ENCODE assay signal across 9 cellular contexts in genomic region chr17:41667280-41668008, GRCh38. TPM values are rescaled to one million over a fixed set of nuclear protein-coding genes. Genes with fewer than 3 reads are reported as not detected.
A peak's percentile ranks its signal among the peaks of the same experiment; 100 is the strongest.
DNase-seq lines count a peak whose midpoint lies in the region; ATAC-seq and TF ChIP-seq lines count a peak whose summit lies in the region.
"Had no signal": no experiment of that assay in that cellular context is flagged by ENCODE, and none has a peak within 500 bp of the region (broad histone marks: within the 10 kb centered on the region; RNA-seq: fewer than 3 reads in every experiment).

No MANE protein-coding gene starts in this region.

- no peak for DNase-seq in activated CD8-positive, alpha-beta memory T cell treated with anti-CD3 and anti-CD28 coated beads, Interleukin-2, amount 10 ng/mL, durations not matched to agents 7 days and 5 days
- no peak for DNase-seq in activated CD8-positive, alpha-beta memory T cell treated with anti-CD3 and anti-CD28 coated beads for 24 hours
- DNase-seq in SK-N-MC (ENCODE audit: low read depth, low spot score) (no peak), substantia nigra (lab: John Stamatoyannopoulos, UW) (peak in 1 of 49 donors; percentile 35), NCI-H446 treated with DMSO at 0.1 percent for 48 hours (lab: John Stamatoyannopoulos, UW) (no peak)

- no peak for TF ChIP-seq POLR2A in gastroesophageal sphincter (IDR thresholded peaks at IDR 0.05)

- peak overlapping the region; percentile 13 for H3K9ac ChIP-seq in SK-N-MC (ENCODE audit: insufficient read length)

- peaks cover 53% of the 10 kb centered on the region for H3K4me1 Mint-ChIP-seq in activated CD8-positive, alpha-beta memory T cell treated with anti-CD3 and anti-CD28 coated beads, Interleukin-2, amount 10 ng/mL, durations not matched to agents 7 days and 5 days

- no peaks in the 10 kb centered on the region for H3K9me3 Mint-ChIP-seq in activated CD8-positive, alpha-beta memory T cell treated with anti-CD3 and anti-CD28 coated beads, Interleukin-2, amount 10 ng/mL, durations not matched to agents 7 days and 5 days (ENCODE audit: low read depth)

- H3K4me3 ChIP-seq in SK-N-MC, result peak overlapping the region; percentile 75
- peak overlapping the region in 1 of 2 donors; percentile 56 for H3K4me3 ChIP-seq in gastroesophageal sphincter

- no peak for ATAC-seq in activated CD8-positive, alpha-beta memory T cell treated with anti-CD3 and anti-CD28 coated beads, Interleukin-2, amount 10 ng/mL, durations not matched to agents 7 days and 5 days
- ATAC-seq in gastroesophageal sphincter, result no peak
- ATAC-seq in HG02840 (IDR thresholded peaks at IDR 0.05; ENCODE audit: low FRiP score, unreplicated experiment), result no peak
- no peak for ATAC-seq in HG03095 (IDR thresholded peaks at IDR 0.05; ENCODE audit: unreplicated experiment)

- H3K36me3 ChIP-seq in SK-N-MC (ENCODE audit: insufficient read depth, low read length) (no peaks in the 10 kb centered on the region), gastroesophageal sphincter (no peaks in the 10 kb centered on the region)

- H3K36me3 Mint-ChIP-seq in activated CD8-positive, alpha-beta memory T cell treated with anti-CD3 and anti-CD28 coated beads, Interleukin-2, amount 10 ng/mL, durations not matched to agents 7 days and 5 days, result no peaks in the 10 kb centered on the region

- peak overlapping the region; percentile 94 for H3K27ac Mint-ChIP-seq in activated CD8-positive, alpha-beta memory T cell treated with anti-CD3 and anti-CD28 coated beads, Interleukin-2, amount 10 ng/mL, durations not matched to agents 7 days and 5 days

- H3K4me3 Mint-ChIP-seq in activated CD8-positive, alpha-beta memory T cell treated with anti-CD3 and anti-CD28 coated beads, Interleukin-2, amount 10 ng/mL, durations not matched to agents 7 days and 5 days, result peak overlapping the region; percentile 71

- H3K27ac ChIP-seq in SK-N-MC (0 out of 2 replicates have a peak overlapping the region, but pooled peaks have one; percentile 21), gastroesophageal sphincter (peak overlapping the region in 3 of 4 donors; percentile 82 to 89 (median 88)), substantia nigra (ENCODE audit: low read depth, low read length, poor library complexity, severe bottlenecking) (peak overlapping the region; percentile 79)

- TF ChIP-seq EP300 in gastroesophageal sphincter (IDR thresholded peaks at IDR 0.05), result no peak

- 47 to 69% methylated on average over 6 to 17 of the region's 23 CpGs for WGBS in gastroesophageal sphincter (ENCODE audit: low coverage in 1 of 2), 2 donors

- CTCF ChIA-PET in activated CD8-positive, alpha-beta memory T cell treated with anti-CD3 and anti-CD28 coated beads, Interleukin-2, amount 10 ng/mL, durations not matched to agents 7 days and 5 days (lab: Charles Lee), result interaction anchor here (0.7 to 12.7 kb wide), 6 partner anchors 12 to 172 kb away, joined by 3 to 558 read pairs (median 215); partner anchors contain the start of gene EIF1

- TF ChIP-seq CTCF in gastroesophageal sphincter (IDR thresholded peaks at IDR 0.05), result no peak

- H3K27me3 Mint-ChIP-seq in activated CD8-positive, alpha-beta memory T cell treated with anti-CD3 and anti-CD28 coated beads, Interleukin-2, amount 10 ng/mL, durations not matched to agents 7 days and 5 days, result peaks cover 13% of the 10 kb centered on the region

- no peaks in the 10 kb centered on the region for H3K9me3 ChIP-seq in SK-N-MC (ENCODE audit: low read depth, low read length)
- no peaks in the 10 kb centered on the region for H3K9me3 ChIP-seq in gastroesophageal sphincter

- H3K4me1 ChIP-seq in gastroesophageal sphincter, result peaks cover 0 to 27% (median 11%) of the 10 kb centered on the region in 3 donors

- H3K27me3 ChIP-seq in gastroesophageal sphincter, result no peaks in the 10 kb centered on the region

RNA-seq across cellular contexts. Expression of gene EIF1, which starts 21.2 kb away (rescaled TPM):
- total RNA-seq in activated CD8-positive, alpha-beta memory T cell treated with anti-CD3 and anti-CD28 coated beads, Interleukin-2, amount 10 ng/mL, durations not matched to agents 7 days and 5 days, result 100 to 1,000 TPM; 593 to 900 TPM
- total RNA-seq in gastroesophageal sphincter, result 100 to 1,000 TPM; 224 to 331 (median 270) TPM

RNA-seq across cellular contexts. Expression of gene KRT17, which starts 43.1 kb away (rescaled TPM):
- total RNA-seq in activated CD8-positive, alpha-beta memory T cell treated with anti-CD3 and anti-CD28 coated beads, Interleukin-2, amount 10 ng/mL, durations not matched to agents 7 days and 5 days, result under 1 TPM in 1 of 2 experiments, not detected in 1; 0.80 TPM
- total RNA-seq in gastroesophageal sphincter, result 10 to 100 TPM in 2 of 4 donors, 1 to 10 TPM in 1, not detected in 1; 7.0 to 18.5 (median 17.4) TPM

RNA-seq across cellular contexts. Expression of gene GAST, which starts 44.7 kb away (rescaled TPM):
- total RNA-seq in activated CD8-positive, alpha-beta memory T cell treated with anti-CD3 and anti-CD28 coated beads, Interleukin-2, amount 10 ng/mL, durations not matched to agents 7 days and 5 days, result not detected
- total RNA-seq in gastroesophageal sphincter, result not detected
- total RNA-seq: pulmonary artery endothelial cell had no signal

RNA-seq across cellular contexts. Expression of gene KRT16, which starts 54.9 kb away (rescaled TPM):
- total RNA-seq in activated CD8-positive, alpha-beta memory T cell treated with anti-CD3 and anti-CD28 coated beads, Interleukin-2, amount 10 ng/mL, durations not matched to agents 7 days and 5 days, result not detected
- total RNA-seq in gastroesophageal sphincter, result 10 to 100 TPM in 2 of 4 donors, 1 to 10 TPM in 2; 1.1 to 78.8 (median 13.5) TPM

Comparison
In these comparisons a context has a peak if more than half of its experiments do, and no peak if none do; other contexts are left out.
1. H3K27ac ChIP-seq: peak in every context shown above with its lines; median percentile 88 in gastroesophageal sphincter; 79 in substantia nigra; 21 in SK-N-MC.